10 cellular contexts compared by ENCODE assay signal in genomic region chr1:89761901-89762300, GRCh38. TPM values are rescaled to one million over a fixed set of nuclear protein-coding genes. Genes with fewer than 3 reads are reported as not detected.
DNase-seq lines count a peak whose midpoint lies in the region; ATAC-seq and TF ChIP-seq lines count a peak whose summit lies in the region.
"Had no signal": no experiment of that assay in that cellular context is flagged by ENCODE, and none has a peak within 500 bp of the region (broad histone marks: within the 10 kb centered on the region; RNA-seq: fewer than 3 reads in every experiment).

No MANE protein-coding gene starts in this region.

- H3K36me3 Mint-ChIP-seq in activated CD8-positive, alpha-beta memory T cell treated with anti-CD3 and anti-CD28 coated beads, Interleukin-2, amount 10 ng/mL, durations not matched to agents 7 days and 5 days = peaks cover 13% of the 10 kb centered on the region
- H3K36me3 Mint-ChIP-seq in effector memory CD8-positive, alpha-beta T cell (ENCODE audit: insufficient read depth) = peaks cover 6% of the 10 kb centered on the region
- H3K36me3 Mint-ChIP-seq in stimulated activated effector memory CD8-positive, alpha-beta T cell treated with anti-CD3 and anti-CD28 coated beads, Interleukin-12 subunit alpha, Interleukin-12 subunit beta, amount 100 ng/mL, for 72 hours = peaks cover 48% of the 10 kb centered on the region

- H3K9ac ChIP-seq in OCI-LY1 (ENCODE audit: low read length) = no peak overlapping the region; the same call in 1 of the 2 replicates

- no peaks in the 10 kb centered on the region for H3K9me2 ChIP-seq in OCI-LY1 (ENCODE audit: low read depth, low read length)

- H3K4me1 Mint-ChIP-seq in activated CD8-positive, alpha-beta memory T cell treated with anti-CD3 and anti-CD28 coated beads, Interleukin-2, amount 10 ng/mL, durations not matched to agents 7 days and 5 days = peaks cover 70% of the 10 kb centered on the region
- peaks cover 42 to 45% of the 10 kb centered on the region in 2 donors for H3K4me1 Mint-ChIP-seq in effector memory CD8-positive, alpha-beta T cell (ENCODE audit: low read depth in 2 of 2)
- peaks cover 61% of the 10 kb centered on the region for H3K4me1 Mint-ChIP-seq in stimulated activated effector memory CD8-positive, alpha-beta T cell treated with anti-CD3 and anti-CD28 coated beads, Interleukin-12 subunit alpha, Interleukin-12 subunit beta, amount 100 ng/mL, for 72 hours

- no peak overlapping the region for H3K4me3 Mint-ChIP-seq in activated CD8-positive, alpha-beta memory T cell treated with anti-CD3 and anti-CD28 coated beads, Interleukin-2, amount 10 ng/mL, durations not matched to agents 7 days and 5 days
- H3K4me3 Mint-ChIP-seq in effector memory CD8-positive, alpha-beta T cell = peak overlapping the region; percentile 85
- peak overlapping the region; percentile 80 for H3K4me3 Mint-ChIP-seq in stimulated activated effector memory CD8-positive, alpha-beta T cell treated with anti-CD3 and anti-CD28 coated beads, Interleukin-12 subunit alpha, Interleukin-12 subunit beta, amount 100 ng/mL, for 72 hours

- no peak overlapping the region for H3K27ac ChIP-seq in OCI-LY1 (ENCODE audit: low read depth, low read length, poor library complexity, severe bottlenecking)

- H3K4me1 ChIP-seq in OCI-LY1 (ENCODE audit: insufficient read depth, low read length, severe bottlenecking) = peaks cover 25% of the 10 kb centered on the region

- ATAC-seq in activated CD8-positive, alpha-beta memory T cell treated with anti-CD3 and anti-CD28 coated beads, Interleukin-2, amount 10 ng/mL, durations not matched to agents 7 days and 5 days = no peak
- no peak for ATAC-seq in effector memory CD8-positive, alpha-beta T cell (replicated peaks)
- ATAC-seq in stimulated activated effector memory CD8-positive, alpha-beta T cell treated with anti-CD3 and anti-CD28 coated beads, Interleukin-12 subunit alpha, Interleukin-12 subunit beta, amount 100 ng/mL, for 72 hours = no peak

- H3K4me2 ChIP-seq in OCI-LY1 (ENCODE audit: low read length) = peak overlapping the region; percentile 52; the same call in 1 of the 2 replicates

- no peak overlapping the region for H3K4me3 ChIP-seq in OCI-LY1 (ENCODE audit: low read depth, low read length, poor library complexity, severe bottlenecking)

- H3K79me2 ChIP-seq in OCI-LY1 (ENCODE audit: insufficient read depth, low read length) = no peaks in the 10 kb centered on the region

- peak overlapping the region; percentile 83 for H3K27ac Mint-ChIP-seq in activated CD8-positive, alpha-beta memory T cell treated with anti-CD3 and anti-CD28 coated beads, Interleukin-2, amount 10 ng/mL, durations not matched to agents 7 days and 5 days
- peak overlapping the region in 1 of 2 donors; percentile 88 for H3K27ac Mint-ChIP-seq in effector memory CD8-positive, alpha-beta T cell
- H3K27ac Mint-ChIP-seq in stimulated activated effector memory CD8-positive, alpha-beta T cell treated with anti-CD3 and anti-CD28 coated beads, Interleukin-12 subunit alpha, Interleukin-12 subunit beta, amount 100 ng/mL, for 72 hours = peak overlapping the region; percentile 84

- CTCF ChIA-PET in activated CD8-positive, alpha-beta memory T cell treated with anti-CD3 and anti-CD28 coated beads, Interleukin-2, amount 10 ng/mL, durations not matched to agents 7 days and 5 days (lab: Charles Lee) = interaction anchor here (1.1 to 12.1 kb wide), 25 partner anchors 14 to 280 kb away, joined by 3 to 239 read pairs (median 10); partner anchors contain the start of gene LRRC8C

- no peaks in the 10 kb centered on the region for H3F3A ChIP-seq in OCI-LY1 (ENCODE audit: insufficient read depth, low read length)

- H3K9me3 ChIP-seq in OCI-LY1 (ENCODE audit: low read length) = no peaks in the 10 kb centered on the region

- no peaks in the 10 kb centered on the region for H3K9me3 Mint-ChIP-seq in activated CD8-positive, alpha-beta memory T cell treated with anti-CD3 and anti-CD28 coated beads, Interleukin-2, amount 10 ng/mL, durations not matched to agents 7 days and 5 days (ENCODE audit: low read depth)
- no peaks in the 10 kb centered on the region for H3K9me3 Mint-ChIP-seq in effector memory CD8-positive, alpha-beta T cell
- H3K9me3 Mint-ChIP-seq in stimulated activated effector memory CD8-positive, alpha-beta T cell treated with anti-CD3 and anti-CD28 coated beads, Interleukin-12 subunit alpha, Interleukin-12 subunit beta, amount 100 ng/mL, for 72 hours = no peaks in the 10 kb centered on the region

- no peaks in the 10 kb centered on the region for H3K36me3 ChIP-seq in OCI-LY1 (ENCODE audit: insufficient read depth, low read length)

- TF ChIP-seq CTCF in OCI-LY1 (IDR thresholded peaks at IDR 0.05; ENCODE audit: low read length) = no peak

- H4K20me1 ChIP-seq in OCI-LY1 (ENCODE audit: insufficient read depth, low read length) = no peaks in the 10 kb centered on the region

- no peaks in the 10 kb centered on the region for H3K27me3 ChIP-seq in OCI-LY1 (ENCODE audit: insufficient read depth, low read length)

- no peaks in the 10 kb centered on the region for H3K27me3 Mint-ChIP-seq in activated CD8-positive, alpha-beta memory T cell treated with anti-CD3 and anti-CD28 coated beads, Interleukin-2, amount 10 ng/mL, durations not matched to agents 7 days and 5 days
- H3K27me3 Mint-ChIP-seq in effector memory CD8-positive, alpha-beta T cell = no peaks in the 10 kb centered on the region

- no peak overlapping the region for H2AFZ ChIP-seq in OCI-LY1 (ENCODE audit: low read length)

- DNase-seq in activated CD8-positive, alpha-beta memory T cell treated with anti-CD3 and anti-CD28 coated beads, Interleukin-2, amount 10 ng/mL, durations not matched to agents 7 days and 5 days = no peak
- no peak for DNase-seq in activated CD8-positive, alpha-beta memory T cell treated with anti-CD3 and anti-CD28 coated beads, Interleukin-2, amount 50 U/mL, for 4 hours
- DNase-seq in effector memory CD8-positive, alpha-beta T cell = no peak
- DNase-seq in stimulated activated effector memory CD8-positive, alpha-beta T cell treated with anti-CD3 and anti-CD28 coated beads, Interleukin-12 subunit alpha, Interleukin-12 subunit beta, amount 100 ng/mL, for 72 hours (ENCODE audit: low spot score in 2 of 2) = no peak
- DNase-seq in activated effector memory CD4-positive, alpha-beta T cell treated with Interleukin-2 at 50 U/mL for 16 hours = no peak
- no peak for DNase-seq in stimulated activated CD4-positive, alpha-beta T cell treated with anti-CD3 and anti-CD28 coated beads, Interleukin-4, amount 100 ng/mL, for 24 hours
- DNase-seq in NCI-H1105 treated with DMSO at 0.1 percent for 48 hours (lab: John Stamatoyannopoulos, UW) = no peak
- DNase-seq: activated CD4-positive, alpha-beta T cell treated with anti-CD3 and anti-CD28 coated beads for 4 hours; effector memory CD4-positive, alpha-beta T cell had no signal

RNA-seq across cellular contexts. Expression of gene LRRC8D, which starts 58.9 kb away (rescaled TPM):
- total RNA-seq in activated CD8-positive, alpha-beta memory T cell treated with anti-CD3 and anti-CD28 coated beads, Interleukin-2, amount 10 ng/mL, durations not matched to agents 7 days and 5 days = 10 to 100 TPM; 19.2 to 27.7 TPM
